Comparison of ENCODE assay signal across 8 cellular contexts in the genomic region with DNA sequence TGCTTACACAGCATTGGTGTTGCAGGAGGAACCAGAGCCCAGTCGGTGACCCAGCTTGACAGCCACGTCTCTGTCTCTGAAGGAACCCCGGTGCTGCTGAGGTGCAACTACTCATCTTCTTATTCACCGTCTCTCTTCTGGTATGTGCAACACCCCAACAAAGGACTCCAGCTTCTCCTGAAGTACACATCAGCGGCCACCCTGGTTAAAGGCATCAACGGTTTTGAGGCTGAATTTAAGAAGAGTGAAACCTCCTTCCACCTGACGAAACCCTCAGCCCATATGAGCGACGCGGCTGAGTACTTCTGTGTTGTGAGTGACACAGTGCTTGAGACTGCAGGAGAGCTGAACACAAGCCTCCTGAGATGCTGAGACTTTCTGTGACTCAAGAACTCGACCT.
DNase-seq lines count a peak whose midpoint lies in the region; ATAC-seq and TF ChIP-seq lines count a peak whose summit lies in the region.
"Not testable (repeated sequence)": the region's sequence is repeated elsewhere in the genome, so short reads cannot be mapped to it uniquely, and the experiment has no call there.

No MANE protein-coding gene starts in this region.

- DNase-seq in CD4-positive, alpha-beta T cell = peak in 3 of 10 experiments; percentile 18 to 31 (median 31)
- peak; percentile 51 for DNase-seq in activated CD8-positive, alpha-beta T cell treated with anti-CD3 and anti-CD28 coated beads, Interleukin-2, amount 10 ng/mL, durations not matched to agents 7 days and 5 days
- DNase-seq in activated T-helper 2 cell treated with anti-CD3 and anti-CD28 coated beads, Interferon-gamma antibody, Interleukin-2, Interleukin-4, amounts not matched to agents 10 μg/mL and 5 μg/mL and 100 μg/mL, durations not matched to agents 14 hours and 24 hours and 36 hours (ENCODE audit: low spot score) = peak; percentile 24
- not testable (repeated sequence) for DNase-seq in activated naive CD8-positive, alpha-beta T cell treated with anti-CD3 and anti-CD28 coated beads, Interleukin-2, amount 10 ng/mL, durations not matched to agents 7 days and 5 days
- peak in 4 of 9 donors; percentile 18 to 39 (median 29) for DNase-seq in naive thymus-derived CD4-positive, alpha-beta T cell
- peak; percentile 15 to 28 for DNase-seq in stimulated activated CD4-positive, alpha-beta T cell treated with anti-CD3 and anti-CD28 coated beads, Interleukin-4, amount 100 ng/mL, for 4 hours

- H3K36me3 Mint-ChIP-seq in CD4-positive, alpha-beta T cell (ENCODE audit: low read depth); activated T-helper 2 cell treated with anti-CD3 and anti-CD28 coated beads, Interferon-gamma antibody, Interleukin-2, Interleukin-4, amounts not matched to agents 10 μg/mL and 5 μg/mL and 100 μg/mL, durations not matched to agents 14 hours and 24 hours and 36 hours (ENCODE audit: low read depth); activated naive CD8-positive, alpha-beta T cell treated with anti-CD3 and anti-CD28 coated beads, Interleukin-2, amount 10 ng/mL, durations not matched to agents 7 days and 5 days; naive thymus-derived CD4-positive, alpha-beta T cell: not testable (repeated sequence)
- peaks cover 12% of the 10 kb centered on the region for H3K36me3 Mint-ChIP-seq in activated CD8-positive, alpha-beta T cell treated with anti-CD3 and anti-CD28 coated beads, Interleukin-2, amount 10 ng/mL, durations not matched to agents 7 days and 5 days (ENCODE audit: low read depth)

- H3K27ac Mint-ChIP-seq in CD4-positive, alpha-beta T cell = peak overlapping the region; percentile 84
- H3K27ac Mint-ChIP-seq in activated CD8-positive, alpha-beta T cell treated with anti-CD3 and anti-CD28 coated beads, Interleukin-2, amount 10 ng/mL, durations not matched to agents 7 days and 5 days = peak overlapping the region; percentile 68
- H3K27ac Mint-ChIP-seq in activated T-helper 2 cell treated with anti-CD3 and anti-CD28 coated beads, Interferon-gamma antibody, Interleukin-2, Interleukin-4, amounts not matched to agents 10 μg/mL and 5 μg/mL and 100 μg/mL, durations not matched to agents 14 hours and 24 hours and 36 hours = peak overlapping the region; percentile 82
- H3K27ac Mint-ChIP-seq in activated naive CD8-positive, alpha-beta T cell treated with anti-CD3 and anti-CD28 coated beads, Interleukin-2, amount 10 ng/mL, durations not matched to agents 7 days and 5 days = peak overlapping the region; percentile 78
- H3K27ac Mint-ChIP-seq in naive thymus-derived CD4-positive, alpha-beta T cell = peak overlapping the region; percentile 30 to 91 (median 81)

- POLR2A ChIA-PET in CD4-positive, alpha-beta T cell (lab: Charles Lee) = interaction anchor here (1.0 to 5.3 kb wide), 5 partner anchors 41 to 743 kb away, joined by 3 to 29 read pairs (median 6); partner anchors contain the start of gene DAD1
- POLR2A ChIA-PET in activated CD8-positive, alpha-beta T cell treated with anti-CD3 and anti-CD28 coated beads, Interleukin-2, amount 10 ng/mL, durations not matched to agents 7 days and 5 days (lab: Charles Lee) = interaction anchor here (0.7 to 2.3 kb wide), 7 partner anchors 15 to 723 kb away, joined by 3 to 7 read pairs (median 4); no protein-coding TSS in a partner anchor
- POLR2A ChIA-PET in activated naive CD8-positive, alpha-beta T cell treated with anti-CD3 and anti-CD28 coated beads, Interleukin-2, amount 10 ng/mL, durations not matched to agents 7 days and 5 days (lab: Charles Lee) = interaction anchor here (0.7 to 2.3 kb wide), 7 partner anchors 10 to 723 kb away, joined by 3 to 7 read pairs (median 5); no protein-coding TSS in a partner anchor
- POLR2A ChIA-PET in naive thymus-derived CD4-positive, alpha-beta T cell (lab: Charles Lee) = interaction anchor here (0.9 to 4.8 kb wide), 11 partner anchors 9 to 715 kb away, joined by 3 to 21 read pairs (median 4); no protein-coding TSS in a partner anchor

- not testable (repeated sequence) for H3K79me2 ChIP-seq in Loucy (ENCODE audit: insufficient read depth, low read length)

- H3K27me3 Mint-ChIP-seq in CD4-positive, alpha-beta T cell = peaks cover 34% of the 10 kb centered on the region
- H3K27me3 Mint-ChIP-seq in activated CD8-positive, alpha-beta T cell treated with anti-CD3 and anti-CD28 coated beads, Interleukin-2, amount 10 ng/mL, durations not matched to agents 7 days and 5 days (ENCODE audit: low read depth) = peaks cover 33% of the 10 kb centered on the region
- peaks cover 35% of the 10 kb centered on the region for H3K27me3 Mint-ChIP-seq in activated T-helper 2 cell treated with anti-CD3 and anti-CD28 coated beads, Interferon-gamma antibody, Interleukin-2, Interleukin-4, amounts not matched to agents 10 μg/mL and 5 μg/mL and 100 μg/mL, durations not matched to agents 14 hours and 24 hours and 36 hours (ENCODE audit: low read depth)
- peaks cover 27% of the 10 kb centered on the region for H3K27me3 Mint-ChIP-seq in activated naive CD8-positive, alpha-beta T cell treated with anti-CD3 and anti-CD28 coated beads, Interleukin-2, amount 10 ng/mL, durations not matched to agents 7 days and 5 days
- peaks cover 13 to 51% (median 24%) of the 10 kb centered on the region in 5 donors for H3K27me3 Mint-ChIP-seq in naive thymus-derived CD4-positive, alpha-beta T cell

- H3K4me3 Mint-ChIP-seq in CD4-positive, alpha-beta T cell = peak overlapping the region; percentile 95
- H3K4me3 Mint-ChIP-seq in activated CD8-positive, alpha-beta T cell treated with anti-CD3 and anti-CD28 coated beads, Interleukin-2, amount 10 ng/mL, durations not matched to agents 7 days and 5 days = peak overlapping the region; percentile 71
- peak overlapping the region; percentile 87 for H3K4me3 Mint-ChIP-seq in activated T-helper 2 cell treated with anti-CD3 and anti-CD28 coated beads, Interferon-gamma antibody, Interleukin-2, Interleukin-4, amounts not matched to agents 10 μg/mL and 5 μg/mL and 100 μg/mL, durations not matched to agents 14 hours and 24 hours and 36 hours (ENCODE audit: low read depth)
- peak overlapping the region; percentile 79 for H3K4me3 Mint-ChIP-seq in activated naive CD8-positive, alpha-beta T cell treated with anti-CD3 and anti-CD28 coated beads, Interleukin-2, amount 10 ng/mL, durations not matched to agents 7 days and 5 days
- H3K4me3 Mint-ChIP-seq in naive thymus-derived CD4-positive, alpha-beta T cell = peak overlapping the region; percentile 75 to 95 (median 84)

- not testable (repeated sequence) for TF ChIP-seq CTCF in CD4-positive, alpha-beta T cell (IDR thresholded peaks at IDR 0.05); Loucy (conservative IDR thresholded peaks at IDR 0.05; ENCODE audit: low read length)

- H3K9me2 ChIP-seq in Loucy (replicated peaks; ENCODE audit: low read depth, low read length) = not testable (repeated sequence)

- H3K4me1 ChIP-seq in Loucy (ENCODE audit: insufficient read depth, low read length, poor library complexity, severe bottlenecking); naive thymus-derived CD4-positive, alpha-beta T cell (ENCODE audit: control insufficient read depth in 2 of 2, insufficient read depth in 2 of 2, low read length in 2 of 2): not testable (repeated sequence)

- CTCF ChIA-PET in CD4-positive, alpha-beta T cell (lab: Charles Lee) = interaction anchor here (1.1 to 2.2 kb wide), 3 partner anchors 12 to 709 kb away, joined by 3 to 8 read pairs (median 6); no protein-coding TSS in a partner anchor
- CTCF ChIA-PET in activated CD8-positive, alpha-beta T cell treated with anti-CD3 and anti-CD28 coated beads, Interleukin-2, amount 10 ng/mL, durations not matched to agents 7 days and 5 days (lab: Charles Lee) = interaction anchor here (0.7 to 6.3 kb wide), 10 partner anchors 10 to 723 kb away, joined by 3 to 54 read pairs (median 4); no protein-coding TSS in a partner anchor
- CTCF ChIA-PET in naive thymus-derived CD4-positive, alpha-beta T cell (lab: Charles Lee) = interaction anchor here (0.6 to 2.7 kb wide), 6 partner anchors 12 to 966 kb away, joined by 3 to 17 read pairs (median 3); no protein-coding TSS in a partner anchor

- H3K4me2 ChIP-seq in Loucy (ENCODE audit: low read depth, low read length, poor library complexity, severe bottlenecking) = peak overlapping the region; percentile 52

- H3K9me3 ChIP-seq in CD4-positive, alpha-beta T cell (ENCODE audit: control insufficient read depth, low read length); Loucy (ENCODE audit: insufficient read depth, low read depth, low read length); naive thymus-derived CD4-positive, alpha-beta T cell (ENCODE audit: control insufficient read depth in 2 of 3, low read length in 3 of 3): not testable (repeated sequence)

- H3K4me3 ChIP-seq in Loucy (ENCODE audit: low read length, poor library complexity, severe bottlenecking) = peak overlapping the region; percentile 45
- H3K4me3 ChIP-seq in naive thymus-derived CD4-positive, alpha-beta T cell (ENCODE audit: low read length) = peak overlapping the region; percentile 36

- H3K4me1 Mint-ChIP-seq in CD4-positive, alpha-beta T cell (ENCODE audit: low read depth) = peaks cover 19% of the 10 kb centered on the region
- not testable (repeated sequence) for H3K4me1 Mint-ChIP-seq in activated CD8-positive, alpha-beta T cell treated with anti-CD3 and anti-CD28 coated beads, Interleukin-2, amount 10 ng/mL, durations not matched to agents 7 days and 5 days (ENCODE audit: low read depth); activated naive CD8-positive, alpha-beta T cell treated with anti-CD3 and anti-CD28 coated beads, Interleukin-2, amount 10 ng/mL, durations not matched to agents 7 days and 5 days
- peaks cover 17% of the 10 kb centered on the region for H3K4me1 Mint-ChIP-seq in activated T-helper 2 cell treated with anti-CD3 and anti-CD28 coated beads, Interferon-gamma antibody, Interleukin-2, Interleukin-4, amounts not matched to agents 10 μg/mL and 5 μg/mL and 100 μg/mL, durations not matched to agents 14 hours and 24 hours and 36 hours (ENCODE audit: low read depth)
- peaks cover 4 to 20% (median 15%) of the 10 kb centered on the region in 7 donors for H3K4me1 Mint-ChIP-seq in naive thymus-derived CD4-positive, alpha-beta T cell

- peak overlapping the region; percentile 91 for H2AFZ ChIP-seq in Loucy (ENCODE audit: low read length)

- ATAC-seq in CD4-positive, alpha-beta T cell (ENCODE audit: poor library complexity) = peak; percentile 66
- ATAC-seq in activated CD4-positive, CD25-positive, alpha-beta regulatory T cell treated with anti-CD3 and anti-CD28 coated beads, Interleukin-2, amount 50 U/mL, for 24 hours = peak; percentile 72 to 78
- peak; percentile 63 for ATAC-seq in activated CD8-positive, alpha-beta T cell treated with anti-CD3 and anti-CD28 coated beads, Interleukin-2, amount 10 ng/mL, durations not matched to agents 7 days and 5 days
- ATAC-seq in activated naive CD8-positive, alpha-beta T cell treated with anti-CD3 and anti-CD28 coated beads, Interleukin-2, amount 10 ng/mL, durations not matched to agents 7 days and 5 days (ENCODE audit: low read depth) = peak; percentile 61
- ATAC-seq in naive thymus-derived CD4-positive, alpha-beta T cell = peak; percentile 64

- not testable (repeated sequence) for H3K9me3 Mint-ChIP-seq in CD4-positive, alpha-beta T cell; activated CD8-positive, alpha-beta T cell treated with anti-CD3 and anti-CD28 coated beads, Interleukin-2, amount 10 ng/mL, durations not matched to agents 7 days and 5 days (ENCODE audit: insufficient read depth); activated T-helper 2 cell treated with anti-CD3 and anti-CD28 coated beads, Interferon-gamma antibody, Interleukin-2, Interleukin-4, amounts not matched to agents 10 μg/mL and 5 μg/mL and 100 μg/mL, durations not matched to agents 14 hours and 24 hours and 36 hours; activated naive CD8-positive, alpha-beta T cell treated with anti-CD3 and anti-CD28 coated beads, Interleukin-2, amount 10 ng/mL, durations not matched to agents 7 days and 5 days; naive thymus-derived CD4-positive, alpha-beta T cell

- H3K27me3 ChIP-seq in CD4-positive, alpha-beta T cell (ENCODE audit: control insufficient read depth, insufficient read depth, low read length); Loucy (ENCODE audit: insufficient read depth, low read length, poor library complexity, severe bottlenecking); naive thymus-derived CD4-positive, alpha-beta T cell (ENCODE audit: control insufficient read depth in 2 of 2, insufficient read depth in 2 of 2, low read length in 2 of 2): not testable (repeated sequence)

- not testable (repeated sequence) for H3F3A ChIP-seq in Loucy (ENCODE audit: low read depth)

- H3K9ac ChIP-seq in Loucy (ENCODE audit: low read depth, low read length, poor library complexity, severe bottlenecking) = not testable (repeated sequence)

- not testable (repeated sequence) for H3K36me3 ChIP-seq in Loucy (ENCODE audit: insufficient read depth, low read length); naive thymus-derived CD4-positive, alpha-beta T cell (ENCODE audit: control insufficient read depth in 2 of 3, insufficient read depth in 3 of 3, low read length in 3 of 3)

- intact Hi-C loops in CD4-positive, alpha-beta T cell (cut with DNase I, micrococcal nuclease) = loop anchor here in 1 of 2 experiments (5.0 kb wide), 1 partner anchor 710 kb away; no protein-coding TSS in a partner anchor
- intact Hi-C loops in activated T-helper 2 cell treated with anti-CD3 and anti-CD28 coated beads, Interferon-gamma antibody, Interleukin-2, Interleukin-4, amounts not matched to agents 10 μg/mL and 5 μg/mL and 100 μg/mL, durations not matched to agents 14 hours and 24 hours and 36 hours (cut with micrococcal nuclease) = not testable (repeated sequence)
- intact Hi-C loops in naive thymus-derived CD4-positive, alpha-beta T cell (cut with micrococcal nuclease) = loop anchor here in 1 of 2 donors (1.0 to 5.0 kb wide), 4 partner anchors 14 to 723 kb away; no protein-coding TSS in a partner anchor

- H3K27ac ChIP-seq in CD4-positive, alpha-beta T cell (ENCODE audit: low read depth, low read length) = not testable (repeated sequence)
- peak overlapping the region; percentile 52 for H3K27ac ChIP-seq in naive thymus-derived CD4-positive, alpha-beta T cell (ENCODE audit: low read depth, low read length)

- not testable (repeated sequence) for H4K20me1 ChIP-seq in Loucy (ENCODE audit: insufficient read depth, low read length, poor library complexity, severe bottlenecking)
